16 cellular contexts compared by ENCODE assay signal in genomic region chr7:136348142-136348541, GRCh38.
"Had no signal": no experiment of that assay in that cellular context is flagged by ENCODE, and none has a peak within 500 bp of the region (broad histone marks: within the 10 kb centered on the region; RNA-seq: fewer than 3 reads in every experiment).

No MANE protein-coding gene starts in this region.

- H3K4me1 ChIP-seq: SJCRH30 had no signal

- H3K27me3 ChIP-seq: MG63, SJCRH30 had no signal

- H3K36me3 ChIP-seq: MG63, SJCRH30 had no signal

- H3K9me3 ChIP-seq: MG63, SJCRH30 had no signal

- ATAC-seq: SK-N-SH treated with all-trans-retinoic acid at 6 μM for 48 hours had no signal

- DNase-seq: KBM-7, MG63, NCI-H1092 treated with DMSO at 0.1 percent for 48 hours, NCI-H1436, NCI-H187, NCI-H2081 treated with DMSO at 0.1 percent for 48 hours, NCI-H2171 treated with DMSO at 0.1 percent for 48 hours, NCI-H345, NCI-H446 treated with DMSO at 0.1 percent for 48 hours, NCI-H510A treated with DMSO at 0.1 percent for 48 hours, NCI-H526, NCI-H82, RPMI8226, SHP77 treated with DMSO at 0.1 percent for 48 hours, SJCRH30 had no signal

- H3K27ac ChIP-seq: SJCRH30 had no signal

- H3K4me3 ChIP-seq: MG63, SJCRH30 had no signal
